Comparison of ENCODE assay signal across 19 cellular contexts in genomic region chr15:57691082-57691481, GRCh38. TPM values are rescaled to one million over a fixed set of nuclear protein-coding genes. Genes with fewer than 3 reads are reported as not detected.
DNase-seq lines count a peak whose midpoint lies in the region; ATAC-seq, FAIRE-seq and TF ChIP-seq lines count a peak whose summit lies in the region.
"Had no signal": no experiment of that assay in that cellular context is flagged by ENCODE, and none has a peak within 500 bp of the region (broad histone marks: within the 10 kb centered on the region; RNA-seq: fewer than 3 reads in every experiment).

No MANE protein-coding gene starts in this region.

- TF ChIP-seq RAD21 in HepG2 (CRISPR knock-in tag; IDR thresholded peaks at IDR 0.05), result no peak

- H3K79me2 ChIP-seq in HepG2 (ENCODE audit: insufficient read depth, low read length), result no peaks in the 10 kb centered on the region

- H3K4me1 ChIP-seq in right lobe of liver (no peaks in the 10 kb centered on the region), HepG2 (ENCODE audit: insufficient read depth, low read length) (no peaks in the 10 kb centered on the region), right atrium auricular region (peaks cover 0 to 37% of the 10 kb centered on the region in 2 donors), thoracic aorta (ENCODE audit: control insufficient read depth in 1 of 2, low read depth in 2 of 2) (peaks cover 24 to 55% of the 10 kb centered on the region in 2 donors), upper lobe of left lung (peaks cover 0 to 5% (median 0%) of the 10 kb centered on the region in 4 donors)

- TF ChIP-seq POLR2A in right lobe of liver (IDR thresholded peaks at IDR 0.05) (no peak), HepG2 (IDR thresholded peaks at IDR 0.05; ENCODE audit: insufficient read depth in 1 of 2, low read depth in 2 of 2, low read length in 2 of 2) (no peak), upper lobe of left lung (IDR thresholded peaks at IDR 0.05) (no peak)

- no peak for FAIRE-seq in HepG2 (lab: Jason Lieb, UNC)

- H3K36me3 ChIP-seq in right lobe of liver (no peaks in the 10 kb centered on the region), HepG2 (replicated peaks in 1 of 2; ENCODE audit: control insufficient read depth in 1 of 2, insufficient read depth in 2 of 2, low read length in 2 of 2) (no peaks in the 10 kb centered on the region), right atrium auricular region (peaks cover 24% of the 10 kb centered on the region), thoracic aorta (no peaks in the 10 kb centered on the region), upper lobe of left lung (no peaks in the 10 kb centered on the region)

- intact Hi-C loops in right lobe of liver (cut with DNase I), result no loop called here
- intact Hi-C loops in HepG2 (cut with micrococcal nuclease; ENCODE audit: unreplicated experiment), result no loop called here

- H3K27me3 ChIP-seq in right lobe of liver, result no peaks in the 10 kb centered on the region
- H3K27me3 ChIP-seq in HepG2 (ENCODE audit: control insufficient read depth in 1 of 2, insufficient read depth in 2 of 2, low read length in 2 of 2), result no peaks in the 10 kb centered on the region; a peak in 2 of 5 replicates
- H3K27me3 ChIP-seq in right atrium auricular region, result no peaks in the 10 kb centered on the region
- H3K27me3 ChIP-seq in thoracic aorta (replicated peaks; ENCODE audit: insufficient read depth), result no peaks in the 10 kb centered on the region
- no peaks in the 10 kb centered on the region for H3K27me3 ChIP-seq in upper lobe of left lung

- CTCF ChIA-PET in HepG2 (lab: Yijun Ruan, JAX; ENCODE audit: low intra/inter-chr PET ratio, low total read pairs), result no interaction called here

- H3K9me3 ChIP-seq in right lobe of liver, result no peaks in the 10 kb centered on the region
- no peaks in the 10 kb centered on the region for H3K9me3 ChIP-seq in HepG2 (ENCODE audit: low read length)
- H3K9me3 ChIP-seq in right atrium auricular region, result no peaks in the 10 kb centered on the region
- H3K9me3 ChIP-seq in thoracic aorta, result no peaks in the 10 kb centered on the region
- no peaks in the 10 kb centered on the region for H3K9me3 ChIP-seq in upper lobe of left lung

- no peak for TF ChIP-seq EP300 in HepG2 (IDR thresholded peaks at IDR 0.05; ENCODE audit: low read depth in 2 of 2, low read length in 2 of 2)
- no peak for TF ChIP-seq EP300 in HepG2 (CRISPR knock-in tag; IDR thresholded peaks at IDR 0.05; ENCODE audit: borderline replicate concordance)
- no peak for TF ChIP-seq EP300 in upper lobe of left lung (IDR thresholded peaks at IDR 0.05)

- H2AFZ ChIP-seq in HepG2 (ENCODE audit: low read length), result no peak overlapping the region

- H3K9ac ChIP-seq in HepG2 (ENCODE audit: insufficient read depth, low read depth, low read length), result no peak overlapping the region
- H3K9ac ChIP-seq: KMS-11 had no signal

- POLR2A ChIA-PET in HepG2 (lab: Yijun Ruan, JAX), result no interaction called here

- no TSS peak for BruUV-seq in HepG2 (replicated peaks; lab: Mats Ljungman, UMichigan)

- TF ChIP-seq CTCF in right lobe of liver (IDR thresholded peaks at IDR 0.05), result no peak
- no peak for TF ChIP-seq CTCF in HepG2 (CRISPR knock-in tag; IDR thresholded peaks at IDR 0.05)
- no peak for TF ChIP-seq CTCF in right atrium auricular region (IDR thresholded peaks at IDR 0.05)
- TF ChIP-seq CTCF in thoracic aorta (IDR thresholded peaks at IDR 0.05), result no peak
- TF ChIP-seq CTCF in upper lobe of left lung (IDR thresholded peaks at IDR 0.05), result no peak
- TF ChIP-seq CTCF in GM13977 (IDR thresholded peaks at IDR 0.05; ENCODE audit: extremely low read depth, insufficient read depth, missing control alignments), result no peak

- H3K27ac ChIP-seq in right lobe of liver (no peak overlapping the region), HepG2 (ENCODE audit: extremely low read length, insufficient read depth, low read length) (no peak overlapping the region), right atrium auricular region (peak overlapping the region; percentile 50 to 64), thoracic aorta (peak overlapping the region; percentile 60 to 90), upper lobe of left lung (no peak overlapping the region)
- H3K27ac ChIP-seq: KMS-11 had no signal

- peak; percentile 27 to 84 (median 56) for ATAC-seq in right lobe of liver
- ATAC-seq in HepG2, result no peak
- no peak for ATAC-seq in thoracic aorta (ENCODE audit: insufficient number of reproducible peaks, low FRiP score, low read depth)
- no peak for ATAC-seq in upper lobe of left lung (ENCODE audit: low FRiP score in 2 of 2)

- in situ Hi-C loops in HepG2 (cut with HindIII; ENCODE audit: extremely low pct_ligation_motif_present, low pct_unique_long_range_greater_than_20kb), result no loop called here
- in situ Hi-C loops in GM13977 (cut with MboI; ENCODE audit: low pct_unique_long_range_greater_than_20kb, low sequenced_read_pairs, unreplicated experiment), result no loop called here

- H3K4me2 ChIP-seq in HepG2 (ENCODE audit: low read depth, low read length), result no peak overlapping the region
- H3K4me2 ChIP-seq: KMS-11 had no signal

- WGBS in right lobe of liver (ENCODE audit: insufficient coverage, low coverage, low lambda C conversion rate, missing lambda C conversion rate), result 17% methylated on average over 1 of the region's 1 CpG
- WGBS in HepG2 (ENCODE audit: low lambda C conversion rate), result 0% methylated on average over 1 of the region's 1 CpG
- 29 to 41% methylated on average over 1 of the region's 1 CpG for WGBS in upper lobe of left lung, 2 donors

- DNase-seq in right lobe of liver, result no peak
- DNase-seq in HepG2 (ENCODE audit: low spot score), result no peak
- no peak for DNase-seq in right atrium auricular region (ENCODE audit: low spot score)
- DNase-seq in thoracic aorta (ENCODE audit: low spot score), result no peak
- DNase-seq in activated CD4-positive, alpha-beta T cell treated with anti-CD3 and anti-CD28 coated beads, Interleukin-2, amount 50 U/mL, for 4 hours, result no peak
- no peak for DNase-seq in NCI-H1930 (lab: John Stamatoyannopoulos, UW)
- no peak for DNase-seq in upper lobe of left lung
- no peak for DNase-seq in GM13977 (ENCODE audit: low spot score)
- DNase-seq: 8988T; CD4-positive, CD25-positive, alpha-beta regulatory T cell; COR-L47; DMS 273 treated with DMSO at 0.1 percent for 48 hours; DND-41; NCI-H1417; NCI-H187 treated with DMSO at 0.1 percent for 48 hours; NCI-H345; NCI-H524 treated with DMSO at 0.1 percent for 48 hours; RPMI8226 had no signal

- H4K20me1 ChIP-seq in HepG2 (ENCODE audit: insufficient read depth, low read length), result no peaks in the 10 kb centered on the region

- H3K4me3 ChIP-seq in right lobe of liver, result no peak overlapping the region
- no peak overlapping the region for H3K4me3 ChIP-seq in HepG2 (replicated peaks in 1 of 3; ENCODE audit: insufficient read depth in 1 of 3, low read depth in 2 of 3, low read length in 3 of 3)
- no peak overlapping the region for H3K4me3 ChIP-seq in right atrium auricular region
- no peak overlapping the region for H3K4me3 ChIP-seq in thoracic aorta
- H3K4me3 ChIP-seq in upper lobe of left lung, result no peak overlapping the region

TF ChIP-seq in HepG2, 621 proteins besides CTCF, POLR2A, EP300 and RAD21 (continues in another document):
- TF ChIP-seq PRDM4 (CRISPR knock-in tag; IDR thresholded peaks at IDR 0.05; ENCODE audit: borderline replicate concordance) (no peak), ZNF234 (CRISPR knock-in tag; conservative IDR thresholded peaks at IDR 0.05) (no peak), ZNF253 (CRISPR knock-in tag; IDR thresholded peaks at IDR 0.05; ENCODE audit: borderline replicate concordance) (no peak)

RNA-seq across cellular contexts. Expression of gene POLR2M, which starts 15.4 kb away (rescaled TPM):
- total RNA-seq in right lobe of liver, result 10 to 100 TPM; 10.9 to 31.4 (median 19.7) TPM
- 48.5 and 61.8 TPM in 2 replicates for total RNA-seq in HepG2 (2016; rRNA removed; fragmentation: Illumina TruSeq; extraction: Trizol)
- total RNA-seq in HepG2 (2016; cell fraction: cytosol; rRNA removed; fragmentation: Illumina TruSeq; extraction: Trizol; ENCODE audit: low read depth), result 4.0 and 5.4 TPM in 2 replicates
- total RNA-seq in HepG2 (2016; cell fraction: insoluble cytoplasmic fraction; rRNA removed; fragmentation: Illumina TruSeq; extraction: Trizol), result 39.5 and 65.0 TPM in 2 replicates
- 21.6 and 23.1 TPM in 2 replicates for total RNA-seq in HepG2 (2016; cell fraction: membrane; rRNA removed; fragmentation: Illumina TruSeq; extraction: Trizol)
- total RNA-seq in HepG2 (2016; cell fraction: nucleus; rRNA removed; fragmentation: Illumina TruSeq; extraction: Trizol), result 23.3 and 26.3 TPM in 2 replicates
- 24.4 and 25.9 TPM in 2 replicates for polyA plus RNA-seq in HepG2 (2011; rRNA removed)
- 23.8 and 62.0 TPM in 2 replicates for polyA plus RNA-seq in HepG2 (2011; cell fraction: cytosol; rRNA removed)
- polyA plus RNA-seq in HepG2 (2011; cell fraction: nucleus; rRNA removed), result 43.6 and 62.6 TPM in 2 replicates
- polyA plus RNA-seq in HepG2 (2012), result 14.3 and 21.4 TPM in 2 replicates
- 2.4 and 3.3 TPM in 2 replicates for polyA plus RNA-seq in HepG2 (2016; cell fraction: cytosol; fragmentation: Illumina TruSeq; extraction: Trizol; ENCODE audit: low read depth)
- 41.3 and 47.7 TPM in 2 replicates for polyA plus RNA-seq in HepG2 (2016; cell fraction: insoluble cytoplasmic fraction; fragmentation: Illumina TruSeq; extraction: Trizol; ENCODE audit: low read depth)
- 10.0 and 11.0 TPM in 2 replicates for polyA plus RNA-seq in HepG2 (2016; cell fraction: membrane; fragmentation: Illumina TruSeq; extraction: Trizol; ENCODE audit: low read depth)
- 14.2 and 15.8 TPM in 2 replicates for polyA plus RNA-seq in HepG2 (2016; cell fraction: nucleus; fragmentation: Illumina TruSeq; extraction: Trizol; ENCODE audit: insufficient read depth, low read depth)
- polyA minus RNA-seq in HepG2 (2011; rRNA and poly(A)+ RNA removed; ENCODE audit: low replicate concordance), result 38.9 and 73.5 TPM in 2 replicates
- polyA minus RNA-seq in HepG2 (2011; cell fraction: cytosol; rRNA and poly(A)+ RNA removed), result 20.3 and 42.4 TPM in 2 replicates
- polyA minus RNA-seq in HepG2 (2011; cell fraction: nucleus; rRNA and poly(A)+ RNA removed), result 14.2 and 21.1 TPM in 2 replicates
- 10 to 100 TPM; 68.0 to 97.5 TPM for total RNA-seq in right atrium auricular region
- 100 to 1,000 TPM in 1 of 2 donors, 10 to 100 TPM in 1; 90.2 to 199 TPM for total RNA-seq in thoracic aorta
- total RNA-seq in upper lobe of left lung, result 100 to 1,000 TPM in 2 of 6 donors, 10 to 100 TPM in 4; 40.2 to 553 (median 73.4) TPM

Comparison
In these comparisons a context has a peak if more than half of its experiments do, and no peak if none do; other contexts are left out.
1. ATAC-seq: peak in right lobe of liver (4 of 4); none in HepG2 (single experiment), thoracic aorta (single experiment) and upper lobe of left lung (0 of 2).
2. H3K27ac ChIP-seq: peak in right atrium auricular region (2 of 2) and thoracic aorta (2 of 2); none in right lobe of liver (0 of 3), HepG2 (single experiment) and upper lobe of left lung (0 of 4).